8 cellular contexts compared by ENCODE assay signal in the genomic region with DNA sequence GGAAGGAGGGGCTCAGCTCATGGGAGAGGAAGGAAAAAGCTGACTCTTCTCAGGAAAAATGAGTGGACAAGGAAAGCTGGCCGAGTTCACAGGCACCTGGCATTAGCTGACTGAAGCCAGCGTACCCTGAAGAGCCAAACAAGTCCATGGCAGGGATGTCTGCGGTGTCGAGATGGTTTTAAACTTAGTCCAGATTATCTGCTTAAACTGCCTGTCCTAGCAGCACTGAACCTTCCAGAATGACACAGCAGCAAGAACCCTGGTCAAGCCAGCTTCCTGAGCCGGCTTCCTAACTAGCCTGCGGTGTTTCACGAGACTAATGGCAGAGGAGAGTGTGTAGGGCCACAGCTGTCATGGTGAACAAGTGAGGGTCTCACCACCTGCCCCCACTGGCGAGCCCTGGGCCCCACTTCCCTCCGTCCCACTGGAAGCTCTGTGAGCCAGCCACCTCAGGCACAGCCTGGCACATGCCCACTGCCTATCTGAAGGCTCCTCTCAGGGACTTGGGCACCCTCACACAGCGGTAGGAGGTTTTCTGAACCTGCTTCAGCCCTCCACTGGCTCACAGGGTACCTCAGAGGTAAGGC. TPM values are rescaled to one million over a fixed set of nuclear protein-coding genes. Genes with fewer than 3 reads are reported as not detected.
DNase-seq lines count a peak whose midpoint lies in the region; ATAC-seq, FAIRE-seq and TF ChIP-seq lines count a peak whose summit lies in the region.
"Had no signal": no experiment of that assay in that cellular context is flagged by ENCODE, and none has a peak within 500 bp of the region (broad histone marks: within the 10 kb centered on the region; RNA-seq: fewer than 3 reads in every experiment).

No MANE protein-coding gene starts in this region.

- no peak overlapping the region for H3K4ac ChIP-seq in H1 (replicated peaks; ENCODE audit: insufficient read length, low read depth, low read length)

- no peak for ATAC-seq in HG02798 (IDR thresholded peaks at IDR 0.05; ENCODE audit: poor library complexity, unreplicated experiment)

- H3K27me3 ChIP-seq in H1 (replicated peaks in 1 of 4; ENCODE audit: control insufficient read depth in 3 of 4, extremely low read depth in 1 of 4, insufficient read depth in 3 of 4, low read length in 3 of 4) (no peaks in the 10 kb centered on the region), muscle layer of duodenum (ENCODE audit: low read depth, low read length) (no peaks in the 10 kb centered on the region), tibial artery (no peaks in the 10 kb centered on the region)

- no peak overlapping the region; a peak in 1 of 7 replicates for H3K9ac ChIP-seq in H1 (replicated peaks in 1 of 4; ENCODE audit: extremely low read depth in 1 of 4, low read depth in 3 of 4, low read length in 3 of 4)

- peaks cover 2% of the 10 kb centered on the region for H3K4me1 Mint-ChIP-seq in activated CD4-positive, alpha-beta T cell treated with anti-CD3 and anti-CD28 coated beads, Interleukin-2, amount 10 ng/mL, durations not matched to agents 24 days and 14 days

- DNase-seq in RWPE1 (ENCODE audit: low spot score), result no peak
- no peak for DNase-seq in H1 (ENCODE audit: low read depth in 1 of 2, low spot score in 2 of 2)
- DNase-seq in tibial artery, result no peak
- no peak for DNase-seq in activated CD4-positive, alpha-beta T cell treated with anti-CD3 and anti-CD28 coated beads, Interleukin-2, amount 10 ng/mL, durations not matched to agents 24 days and 14 days
- DNase-seq in stimulated activated CD4-positive, alpha-beta T cell treated with anti-CD3 and anti-CD28 coated beads, Interleukin-15, amount 100 ng/mL, for 24 hours, result no peak
- DNase-seq: cortex of kidney had no signal

- H4K8ac ChIP-seq in H1 (ENCODE audit: extremely low read depth, insufficient read depth, low read length), result peak overlapping the region; percentile 28

- FAIRE-seq in H1 (lab: Jason Lieb, UNC), result no peak

- WGBS in H1 (ENCODE audit: extremely low coverage in 1 of 2, insufficient coverage in 1 of 2, insufficient read length in 1 of 2, insufficient replicate concordance in 2 of 2, low coverage in 1 of 2, low lambda C conversion rate in 2 of 2, missing lambda C conversion rate in 1 of 2), 2 experiments, result 87% methylated on average over 10 of the region's 10 CpGs; no CpG with 5 or more reads in 1 of the 2 experiments

- peak overlapping the region; percentile 3; the same call in 1 of the 2 replicates for H2BK5ac ChIP-seq in H1 (ENCODE audit: low read depth, low read length)

- POLR2A ChIA-PET in RWPE1 (lab: Yijun Ruan, JAX; ENCODE audit: low non-redundant PET), result no interaction called here
- POLR2A ChIA-PET in H1 (lab: Charles Lee; ENCODE audit: partially characterized antibody), result interaction anchor here (1.0 to 1.2 kb wide), 4 partner anchors 12 to 20 kb away, joined by 3 to 4 read pairs (median 4); no protein-coding TSS in a partner anchor

- H3K36me3 ChIP-seq in H1 (ENCODE audit: control insufficient read depth in 2 of 4, insufficient read depth in 4 of 4, low read length in 3 of 4), result peaks cover 0 to 2% (median 0%) of the 10 kb centered on the region in 4 experiments; a peak in 1 of 8 replicates
- H3K36me3 ChIP-seq in muscle layer of duodenum (ENCODE audit: control insufficient read depth in 1 of 2, insufficient read depth in 2 of 2, low read length in 2 of 2), result no peaks in the 10 kb centered on the region
- H3K36me3 ChIP-seq in tibial artery, result peaks cover 0 to 2% (median 1%) of the 10 kb centered on the region in 3 donors

- H3K79me1 ChIP-seq in H1 (ENCODE audit: low read depth, low read length), result no peaks in the 10 kb centered on the region

- H2BK15ac ChIP-seq in H1 (ENCODE audit: low read length), result no peak overlapping the region

- TF ChIP-seq EP300 in H1 (IDR thresholded peaks at IDR 0.05; ENCODE audit: borderline replicate concordance in 1 of 2, low read depth in 2 of 2, low read length in 2 of 2), result no peak

- TF ChIP-seq RAD21 in H1 (IDR thresholded peaks at IDR 0.05 in 1 of 2, conservative IDR thresholded peaks at IDR 0.05 in 1 of 2; ENCODE audit: low read depth in 2 of 2, low read length in 2 of 2), result no peak

- H3K79me2 ChIP-seq in H1 (ENCODE audit: control insufficient read depth in 1 of 2, insufficient read depth in 2 of 2, low read length in 2 of 2), result no peaks in the 10 kb centered on the region

- H3K18ac ChIP-seq in H1 (ENCODE audit: extremely low read depth, low read length), result peak overlapping the region; percentile 11

- peak overlapping the region; percentile 100 for H3K27ac ChIP-seq in RWPE1
- H3K27ac ChIP-seq in H1 (ENCODE audit: low read depth, low read length), result no peak overlapping the region
- H3K27ac ChIP-seq in muscle layer of duodenum (ENCODE audit: low read length), result peak overlapping the region; percentile 89
- H3K27ac ChIP-seq in tibial artery, result peak overlapping the region; percentile 91 to 96

- no peak overlapping the region for H3K56ac ChIP-seq in H1 (replicated peaks; ENCODE audit: insufficient read length, low read depth, low read length)

- H3K27me3 Mint-ChIP-seq in activated CD4-positive, alpha-beta T cell treated with anti-CD3 and anti-CD28 coated beads, Interleukin-2, amount 10 ng/mL, durations not matched to agents 24 days and 14 days, result no peaks in the 10 kb centered on the region

- H3K4me3 Mint-ChIP-seq in activated CD4-positive, alpha-beta T cell treated with anti-CD3 and anti-CD28 coated beads, Interleukin-2, amount 10 ng/mL, durations not matched to agents 24 days and 14 days, result no peak overlapping the region

- H3K4me2 ChIP-seq in H1 (ENCODE audit: insufficient read depth in 1 of 2, low read depth in 2 of 2, low read length in 2 of 2), result no peak overlapping the region

- no peak overlapping the region for H3K14ac ChIP-seq in H1 (ENCODE audit: insufficient read length)

- peaks cover 0 to 3% of the 10 kb centered on the region in 2 experiments; a peak in 1 of 4 replicates for H3K9me3 ChIP-seq in H1 (ENCODE audit: insufficient read depth in 2 of 2, low read depth in 1 of 2, low read length in 1 of 2)
- H3K9me3 ChIP-seq in muscle layer of duodenum (ENCODE audit: control insufficient read depth in 1 of 2, low read length in 2 of 2), result peaks cover 0 to 3% of the 10 kb centered on the region in 2 donors
- no peaks in the 10 kb centered on the region for H3K9me3 ChIP-seq in tibial artery

- CTCF ChIA-PET in RWPE1 (lab: Yijun Ruan, JAX) (interaction anchor here (0.6 to 1.9 kb wide), 8 partner anchors 12 to 57 kb away, joined by 3 to 11 read pairs (median 4); a partner anchor contains a TSS), H1 (lab: Charles Lee; ENCODE audit: partially characterized antibody) (interaction anchor here (0.6 to 3.3 kb wide), 11 partner anchors 11 to 57 kb away, joined by 3 to 13 read pairs (median 4); no protein-coding TSS in a partner anchor)

- H3K23ac ChIP-seq in H1 (ENCODE audit: insufficient read length), result no peak overlapping the region

- no peak overlapping the region for H2BK120ac ChIP-seq in H1 (replicated peaks; ENCODE audit: low read depth, low read length)

- peaks cover 4 to 34% (median 22%) of the 10 kb centered on the region in 4 experiments for H3K4me1 ChIP-seq in H1 (replicated peaks in 1 of 4; ENCODE audit: control insufficient read depth in 3 of 4, insufficient read depth in 4 of 4, low read length in 3 of 4)
- peaks cover 5 to 24% of the 10 kb centered on the region in 2 donors for H3K4me1 ChIP-seq in muscle layer of duodenum (ENCODE audit: control insufficient read depth in 1 of 2, insufficient read depth in 2 of 2, low read length in 2 of 2)
- H3K4me1 ChIP-seq in tibial artery, result peaks cover 0 to 55% (median 43%) of the 10 kb centered on the region in 4 donors

- peaks cover 0 to 3% of the 10 kb centered on the region in 2 experiments for H4K20me1 ChIP-seq in H1 (replicated peaks in 1 of 2; ENCODE audit: control insufficient read depth in 1 of 2, insufficient read depth in 2 of 2, low read length in 2 of 2)

- peak overlapping the region; percentile 1; the same call in 1 of the 2 replicates for H2BK12ac ChIP-seq in H1 (ENCODE audit: low read depth, low read length)

- intact Hi-C loops in tibial artery (cut with DNase I; ENCODE audit: low total_unique reads), result no loop called here
- intact Hi-C loops in activated CD4-positive, alpha-beta T cell treated with anti-CD3 and anti-CD28 coated beads, Interleukin-2, amount 10 ng/mL, durations not matched to agents 24 days and 14 days (cut with micrococcal nuclease), result no loop called here

- H3K4me3 ChIP-seq in H1 (ENCODE audit: extremely low read depth in 1 of 4, insufficient read depth in 2 of 4, low read depth in 3 of 4, low read length in 4 of 4) (no peak overlapping the region), muscle layer of duodenum (ENCODE audit: low read depth in 1 of 2, low read length in 2 of 2) (peak overlapping the region in 1 of 2 donors; percentile 11), tibial artery (peak overlapping the region in 1 of 2 donors; percentile 20)

- H2BK20ac ChIP-seq in H1 (ENCODE audit: low read length), result no peak overlapping the region

- no peak overlapping the region for H3K27ac Mint-ChIP-seq in activated CD4-positive, alpha-beta T cell treated with anti-CD3 and anti-CD28 coated beads, Interleukin-2, amount 10 ng/mL, durations not matched to agents 24 days and 14 days

- H4K91ac ChIP-seq in H1 (replicated peaks; ENCODE audit: insufficient read length, low read length), result no peak overlapping the region

- no peaks in the 10 kb centered on the region for H3K23me2 ChIP-seq in H1 (ENCODE audit: low read depth, low read length)

- peak overlapping the region; percentile 70; the same call in 1 of the 2 replicates for H2AK5ac ChIP-seq in H1 (ENCODE audit: low read depth, low read length)

- peak overlapping the region; percentile 22 for H4K5ac ChIP-seq in H1 (ENCODE audit: insufficient read length, low read depth, low read length)

- H3K36me3 Mint-ChIP-seq in activated CD4-positive, alpha-beta T cell treated with anti-CD3 and anti-CD28 coated beads, Interleukin-2, amount 10 ng/mL, durations not matched to agents 24 days and 14 days (ENCODE audit: low read depth), result peaks cover 3% of the 10 kb centered on the region

- no peaks in the 10 kb centered on the region for H3K9me3 Mint-ChIP-seq in activated CD4-positive, alpha-beta T cell treated with anti-CD3 and anti-CD28 coated beads, Interleukin-2, amount 10 ng/mL, durations not matched to agents 24 days and 14 days

- TF ChIP-seq POLR2A in H1 (IDR thresholded peaks at IDR 0.05; ENCODE audit: control extremely low read depth in 1 of 2, low read depth in 2 of 2, low read length in 2 of 2), result no peak

- no peak for TF ChIP-seq CTCF in RWPE1 (conservative IDR thresholded peaks at IDR 0.05; ENCODE audit: low read depth)
- no peak for TF ChIP-seq CTCF in H1 (IDR thresholded peaks at IDR 0.05; ENCODE audit: control extremely low read depth in 1 of 3, insufficient read depth in 1 of 3, low read depth in 1 of 3, low read length in 3 of 3)
- TF ChIP-seq CTCF in tibial artery (IDR thresholded peaks at IDR 0.05), result no peak

- H2AFZ ChIP-seq in H1 (ENCODE audit: low read length), result no peak overlapping the region

RNA-seq across cellular contexts. Expression of a gene that starts 28.8 kb away (rescaled TPM):
- total RNA-seq in H1 (2021; fragmentation: NEBNext Ultra II Directional; extraction: Animal tissue kit (Norgen Biotek cat#: 25700)), result 34.2 and 36.7 TPM in 2 replicates
- polyA plus RNA-seq in H1 (2011; rRNA removed), result 23.3 and 33.8 TPM in 2 replicates
- 26.1 TPM for polyA plus RNA-seq in H1 (2011; cell fraction: cytosol; rRNA removed)
- 34.8 TPM for polyA plus RNA-seq in H1 (2011; cell fraction: nucleus; rRNA removed)
- polyA plus RNA-seq in H1 (2012, experiment 1 of 2), result 22.4 to 38.9 TPM (median 37.5 TPM) in 4 replicates
- 14.0 TPM for polyA plus RNA-seq in H1 (2012, experiment 2 of 2)
- polyA plus RNA-seq in H1 (2013, experiment 1 of 2), result 32.8 TPM
- polyA plus RNA-seq in H1 (2013, experiment 2 of 2), result 34.0 TPM
- polyA minus RNA-seq in H1 (2011; rRNA and poly(A)+ RNA removed), result 13.3 and 15.3 TPM in 2 replicates
- polyA minus RNA-seq in H1 (2011; cell fraction: cytosol; rRNA and poly(A)+ RNA removed), result 23.2 TPM
- polyA minus RNA-seq in H1 (2011; cell fraction: nucleus; rRNA and poly(A)+ RNA removed), result 18.2 TPM
- total RNA-seq in activated CD4-positive, alpha-beta T cell treated with anti-CD3 and anti-CD28 coated beads, Interleukin-2, amount 10 ng/mL, durations not matched to agents 24 days and 14 days, result 2.6 and 3.7 TPM in 2 replicates
